28 cellular contexts compared by ENCODE assay signal in genomic region chr1:88472283-88472682, GRCh38.
"Had no signal": no experiment of that assay in that cellular context is flagged by ENCODE, and none has a peak within 500 bp of the region (broad histone marks: within the 10 kb centered on the region; RNA-seq: fewer than 3 reads in every experiment).

No MANE protein-coding gene starts in this region.

- DNase-seq: activated CD4-positive, alpha-beta memory T cell treated with anti-CD3 and anti-CD28 coated beads, Interleukin-2, amount 10 ng/mL, durations not matched to agents 7 days and 5 days; activated CD4-positive, alpha-beta T cell treated with anti-CD3 and anti-CD28 coated beads, Interleukin-2, amount 10 ng/mL, durations not matched to agents 7 days and 5 days; activated CD4-positive, CD25-positive, alpha-beta regulatory T cell treated with anti-CD3 and anti-CD28 coated beads, Interleukin-2, amount 50 U/mL, for 72 hours; activated gamma-delta T cell treated with Interleukin-2 at 50 U/mL for 16 hours; activated naive CD4-positive, alpha-beta T cell treated with anti-CD3 and anti-CD28 coated beads, Interleukin-2, amount 50 U/mL, for 16 hours; activated T-cell treated with anti-CD3 and anti-CD28 coated beads, Interleukin-2, amount 50 U/mL, for 4 hours; amniotic stem cell; brain microvascular endothelial cell; central memory CD4-positive, alpha-beta T cell; endodermal cell; kidney; sigmoid colon; small intestine; stimulated activated CD4-positive, alpha-beta T cell treated with anti-CD3 and anti-CD28 coated beads, Interleukin-1b, Interleukin-23, amount 100 ng/mL, for 48 hours; stimulated activated CD4-positive, alpha-beta T cell treated with anti-CD3 and anti-CD28 coated beads, Interleukin-4, amount 100 ng/mL, for 4 hours; stimulated activated naive B cell treated with anti-CD40 and anti-IgM and Interleukin-4, amounts not matched to agents 10 μg/mL and 1 μg/mL and 100 μg/mL, for 72 hours; stomach; T-helper 2 cell; tibial artery; upper lobe of right lung had no signal

- H3K27ac Mint-ChIP-seq: activated CD4-positive, alpha-beta memory T cell treated with anti-CD3 and anti-CD28 coated beads, Interleukin-2, amount 10 ng/mL, durations not matched to agents 7 days and 5 days; activated CD4-positive, alpha-beta T cell treated with anti-CD3 and anti-CD28 coated beads, Interleukin-2, amount 10 ng/mL, durations not matched to agents 7 days and 5 days; activated T-helper 17 cell treated with anti-CD3 and anti-CD28 coated beads, Interleukin-2, amount 50 U/mL, for 72 hours; endodermal cell; nephron; stimulated activated naive B cell treated with anti-CD40 and anti-IgM and Interleukin-4, amounts not matched to agents 10 μg/mL and 1 μg/mL and 100 μg/mL, for 72 hours had no signal

- H3K36me3 ChIP-seq: brain microvascular endothelial cell, esophagus muscularis mucosa, neutrophil, sigmoid colon, stomach, suprapubic skin, tibial artery, upper lobe of right lung had no signal

- H3K27ac ChIP-seq: brain microvascular endothelial cell, esophagus muscularis mucosa, hepatocyte, neutrophil, sigmoid colon, stomach, suprapubic skin, tibial artery, upper lobe of right lung had no signal

- FAIRE-seq: astrocyte, frontal cortex, kidney, small intestine had no signal

- H3K27me3 Mint-ChIP-seq: activated CD4-positive, alpha-beta memory T cell treated with anti-CD3 and anti-CD28 coated beads, Interleukin-2, amount 10 ng/mL, durations not matched to agents 7 days and 5 days; activated T-helper 17 cell treated with anti-CD3 and anti-CD28 coated beads, Interleukin-2, amount 50 U/mL, for 72 hours had no signal

- H3K79me2 ChIP-seq: hepatocyte had no signal

- H3K36me3 Mint-ChIP-seq: stimulated activated naive B cell treated with anti-CD40 and anti-IgM and Interleukin-4, amounts not matched to agents 10 μg/mL and 1 μg/mL and 100 μg/mL, for 72 hours had no signal

- H3K9me3 Mint-ChIP-seq: activated T-cell treated with anti-CD3 and anti-CD28 coated beads, Interleukin-2, amount 50 U/mL, for 4 hours; activated T-helper 17 cell treated with anti-CD3 and anti-CD28 coated beads, Interleukin-2, amount 50 U/mL, for 72 hours; nephron; stimulated activated naive B cell treated with anti-CD40 and anti-IgM and Interleukin-4, amounts not matched to agents 10 μg/mL and 1 μg/mL and 100 μg/mL, for 72 hours had no signal

- H3K4me3 ChIP-seq: esophagus muscularis mucosa, hepatocyte, sigmoid colon, stomach, suprapubic skin, tibial artery, upper lobe of right lung had no signal

- H3K4me2 ChIP-seq: hepatocyte had no signal

- H3K4me1 Mint-ChIP-seq: activated CD4-positive, alpha-beta memory T cell treated with anti-CD3 and anti-CD28 coated beads, Interleukin-2, amount 10 ng/mL, durations not matched to agents 7 days and 5 days; activated CD4-positive, alpha-beta T cell treated with anti-CD3 and anti-CD28 coated beads, Interleukin-2, amount 10 ng/mL, durations not matched to agents 7 days and 5 days; activated T-helper 17 cell treated with anti-CD3 and anti-CD28 coated beads, Interleukin-2, amount 50 U/mL, for 72 hours; endodermal cell; nephron; stimulated activated naive B cell treated with anti-CD40 and anti-IgM and Interleukin-4, amounts not matched to agents 10 μg/mL and 1 μg/mL and 100 μg/mL, for 72 hours had no signal

- H3K4me3 Mint-ChIP-seq: activated CD4-positive, alpha-beta memory T cell treated with anti-CD3 and anti-CD28 coated beads, Interleukin-2, amount 10 ng/mL, durations not matched to agents 7 days and 5 days; activated CD4-positive, alpha-beta T cell treated with anti-CD3 and anti-CD28 coated beads, Interleukin-2, amount 10 ng/mL, durations not matched to agents 7 days and 5 days; activated T-cell treated with anti-CD3 and anti-CD28 coated beads, Interleukin-2, amount 50 U/mL, for 4 hours; activated T-helper 17 cell treated with anti-CD3 and anti-CD28 coated beads, Interleukin-2, amount 50 U/mL, for 72 hours; endodermal cell; nephron; stimulated activated naive B cell treated with anti-CD40 and anti-IgM and Interleukin-4, amounts not matched to agents 10 μg/mL and 1 μg/mL and 100 μg/mL, for 72 hours had no signal

- H3K4me1 ChIP-seq: sigmoid colon, stomach, suprapubic skin, tibial artery, upper lobe of right lung had no signal

- H3K27me3 ChIP-seq: brain microvascular endothelial cell, esophagus muscularis mucosa, hepatocyte, neutrophil, sigmoid colon, stomach, suprapubic skin, tibial artery, upper lobe of right lung had no signal

- ATAC-seq: activated T-cell treated with anti-CD3 and anti-CD28 coated beads, Interleukin-2, amount 50 U/mL, for 4 hours; activated T-helper 17 cell treated with anti-CD3 and anti-CD28 coated beads, Interleukin-2, amount 50 U/mL, for 72 hours; stimulated activated naive B cell treated with anti-CD40 and anti-IgM and Interleukin-4, amounts not matched to agents 10 μg/mL and 1 μg/mL and 100 μg/mL, for 72 hours; upper lobe of right lung had no signal

- H2AFZ ChIP-seq: hepatocyte had no signal
